Comparison of ENCODE assay signal across 8 cellular contexts in the genomic region with DNA sequence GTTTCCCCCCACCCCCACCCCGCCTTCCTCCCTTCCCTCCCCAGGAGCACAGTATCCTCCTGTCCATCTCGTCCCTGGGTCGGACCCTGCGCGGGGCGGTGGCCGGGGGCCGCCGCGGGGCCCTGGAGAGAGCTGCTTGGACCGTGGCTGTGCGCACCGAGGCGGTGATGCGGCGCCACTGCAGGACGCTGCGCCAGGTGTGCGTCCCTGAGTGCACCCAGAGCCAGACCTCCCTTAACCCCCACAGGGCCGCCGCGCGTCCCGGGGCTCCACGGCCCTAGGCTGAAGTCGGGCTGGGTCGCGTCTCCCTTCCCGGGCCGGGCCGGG. TPM values are rescaled to one million over a fixed set of nuclear protein-coding genes. Genes with fewer than 3 reads are reported as not detected.
DNase-seq lines count a peak whose midpoint lies in the region; ATAC-seq and TF ChIP-seq lines count a peak whose summit lies in the region.

No MANE protein-coding gene starts in this region.

- H3K9me3 ChIP-seq in body of pancreas (no peaks in the 10 kb centered on the region), psoas muscle (no peaks in the 10 kb centered on the region)

- H3K36me3 ChIP-seq in ACC112 (ENCODE audit: insufficient read depth, low read length): no peaks in the 10 kb centered on the region
- peaks cover 0 to 3% of the 10 kb centered on the region in 2 donors for H3K36me3 ChIP-seq in body of pancreas (replicated peaks in 1 of 2; ENCODE audit: insufficient read depth in 1 of 2, low read depth in 2 of 2)
- peaks cover 0 to 21% of the 10 kb centered on the region in 2 donors for H3K36me3 ChIP-seq in psoas muscle (ENCODE audit: insufficient read depth in 1 of 2, low read depth in 1 of 2)

- no peak for TF ChIP-seq POLR2A in body of pancreas (IDR thresholded peaks at IDR 0.05)

- H3K4me3 ChIP-seq in ACC112 (ENCODE audit: low read depth, low read length) (peak overlapping the region; percentile 66), body of pancreas (no peak overlapping the region), psoas muscle (peak overlapping the region; percentile 67)

- TF ChIP-seq CTCF in body of pancreas (IDR thresholded peaks at IDR 0.05) (no peak), psoas muscle (IDR thresholded peaks at IDR 0.05) (no peak)

- H3K27ac ChIP-seq in ACC112 (ENCODE audit: low read depth, low read length): no peak overlapping the region
- H3K27ac ChIP-seq in body of pancreas: peak overlapping the region in 2 of 4 donors; percentile 67 to 82
- H3K27ac ChIP-seq in psoas muscle: peak overlapping the region; percentile 67

- H3K4me1 ChIP-seq in ACC112 (ENCODE audit: control insufficient read depth, insufficient read depth, low read length, unreplicated experiment): peaks cover 4% of the 10 kb centered on the region
- peaks cover 34% of the 10 kb centered on the region for H3K4me1 ChIP-seq in body of pancreas
- H3K4me1 ChIP-seq in psoas muscle: peaks cover 10% of the 10 kb centered on the region

- intact Hi-C loops in body of pancreas (cut with DNase I) (loop anchor here (5.0 kb wide), 1 partner anchor 79 kb away; no protein-coding TSS in a partner anchor), psoas muscle (cut with DNase I) (loop anchor here in 1 of 2 donors (5.0 kb wide), 1 partner anchor 84 kb away; no protein-coding TSS in a partner anchor)

- no peak overlapping the region for H2AFZ ChIP-seq in ACC112 (ENCODE audit: low read length, unreplicated experiment)

- ATAC-seq in GM19025 (IDR thresholded peaks at IDR 0.05; ENCODE audit: low read depth, unreplicated experiment) (peak; percentile 39), HG03439 (IDR thresholded peaks at IDR 0.05; ENCODE audit: unreplicated experiment) (peak; percentile 15), body of pancreas (peak; percentile 30), psoas muscle (peak in 3 of 4 donors; percentile 3 to 13 (median 5))

- H3K79me2 ChIP-seq in ACC112 (ENCODE audit: control insufficient read depth, insufficient read depth, low read length, unreplicated experiment): no peaks in the 10 kb centered on the region

- WGBS in body of pancreas, 2 donors: 1% methylated on average over 22 of the region's 31 CpGs; no CpG with 5 or more reads in 1 of the 2 donors
- 0 to 1% (median 1%) methylated on average over 19 to 31 of the region's 31 CpGs for WGBS in psoas muscle, 3 donors

- peaks cover 39% of the 10 kb centered on the region for H3K27me3 ChIP-seq in ACC112 (ENCODE audit: insufficient read depth, low read length)
- H3K27me3 ChIP-seq in body of pancreas: peaks cover 0 to 5% of the 10 kb centered on the region in 2 donors
- H3K27me3 ChIP-seq in psoas muscle (ENCODE audit: insufficient read depth in 3 of 3, low read length in 2 of 3): peaks cover 0 to 66% (median 21%) of the 10 kb centered on the region in 3 donors

- DNase-seq in body of pancreas: peak in 1 of 4 donors; percentile 34
- DNase-seq in psoas muscle: no peak
- no peak for DNase-seq in NCI-H226
- DNase-seq in DMS 273 (lab: John Stamatoyannopoulos, UW; ENCODE audit: unreplicated experiment): no peak
- DNase-seq in anterior cingulate cortex (lab: John Stamatoyannopoulos, UW): no peak

RNA-seq across cellular contexts. Expression of a gene that starts 2.2 kb away (rescaled TPM):
- total RNA-seq in body of pancreas (1 to 10 TPM in 1 of 2 donors, under 1 TPM in 1; 0.52 to 3.0 TPM), psoas muscle (under 1 TPM; 0.25 to 0.71 (median 0.55) TPM)
- under 1 TPM in 2 of 3 donors, not detected in 1; 0.30 to 0.64 TPM for polyA plus RNA-seq in psoas muscle

RNA-seq across cellular contexts. Expression of a gene that starts 11.2 kb away (rescaled TPM):
- 10 to 100 TPM in 1 of 2 donors, 1 to 10 TPM in 1; 6.5 to 17.1 TPM for total RNA-seq in body of pancreas
- total RNA-seq in psoas muscle: 10 to 100 TPM; 11.7 to 50.8 (median 30.5) TPM
- 10 to 100 TPM in 1 of 3 donors, 1 to 10 TPM in 2; 4.2 to 15.4 (median 6.5) TPM for polyA plus RNA-seq in psoas muscle

RNA-seq across cellular contexts. Expression of a gene that starts 24.8 kb away (rescaled TPM):
- total RNA-seq in body of pancreas (10 to 100 TPM; 16.6 to 17.5 TPM), psoas muscle (10 to 100 TPM; 30.2 to 43.4 (median 37.6) TPM)
- polyA plus RNA-seq in psoas muscle: 10 to 100 TPM; 15.1 to 24.9 (median 15.6) TPM

RNA-seq across cellular contexts. Expression of a gene that starts 41.1 kb away (rescaled TPM):
- total RNA-seq in body of pancreas: 10 to 100 TPM in 1 of 2 donors, 1 to 10 TPM in 1; 9.1 to 14.5 TPM
- 1 to 10 TPM; 2.0 to 3.5 (median 2.4) TPM for total RNA-seq in psoas muscle
- polyA plus RNA-seq in psoas muscle: 1 to 10 TPM; 3.7 to 5.7 (median 3.8) TPM

RNA-seq across cellular contexts. Expression of a gene that starts 41.7 kb away (rescaled TPM):
- total RNA-seq in body of pancreas (1 to 10 TPM; 1.0 to 2.6 TPM), psoas muscle (under 1 TPM; 0.17 to 0.94 (median 0.21) TPM)
- under 1 TPM; 0.03 to 0.08 (median 0.08) TPM for polyA plus RNA-seq in psoas muscle

Comparison
In these comparisons a context has a peak if more than half of its experiments do, and no peak if none do; other contexts are left out.
1. H3K4me3 ChIP-seq: peak in ACC112 (single experiment) and psoas muscle (single experiment); none in body of pancreas (0 of 2).
2. Peak in every context shown above with its lines, with median percentiles within 50 percentile points of each other: ATAC-seq.